In genomic region chr10:22712246-22712958, GRCh38 we compare ENCODE assay signal across 8 cellular contexts. TPM values are rescaled to one million over a fixed set of nuclear protein-coding genes. Genes with fewer than 3 reads are reported as not detected.
DNase-seq lines count a peak whose midpoint lies in the region; TF ChIP-seq lines count a peak whose summit lies in the region.

No MANE protein-coding gene starts in this region.

- no peak for TF ChIP-seq CTCF in GM13976 (IDR thresholded peaks at IDR 0.05; ENCODE audit: borderline replicate concordance, control extremely low read depth, extremely low read depth, insufficient read depth, missing control alignments)

- H3K4me3 ChIP-seq in SJCRH30 (peak overlapping the region; percentile 99), rectal smooth muscle tissue (ENCODE audit: low read length) (peak overlapping the region; percentile 98)

- no peaks in the 10 kb centered on the region for H3K9me3 ChIP-seq in SJCRH30 (replicated peaks)

- in situ Hi-C loops in GM13976 (cut with MboI; ENCODE audit: low sequenced_read_pairs, unreplicated experiment), result no loop called here

- H3K36me3 ChIP-seq in SJCRH30 (no peaks in the 10 kb centered on the region), rectal smooth muscle tissue (ENCODE audit: control insufficient read depth, insufficient read depth, low read length) (no peaks in the 10 kb centered on the region)

- no peak overlapping the region for H3K9ac ChIP-seq in rectal smooth muscle tissue (ENCODE audit: low read length)

- DNase-seq in GM04503 (ENCODE audit: low read depth) (peak; percentile 39), SJCRH30 (no peak), fibroblast of peridontal ligament (ENCODE audit: extremely low read depth) (peak; percentile 71), GM13976 (ENCODE audit: low spot score) (no peak), NOMO-1 treated with dmso at 0.1 percent for 144 hours (lab: John Stamatoyannopoulos, UW; ENCODE audit: unreplicated experiment) (no peak), NCI-H1694 (lab: John Stamatoyannopoulos, UW) (no peak), HK-2 (ENCODE audit: unreplicated experiment) (no peak)

- H3K4me1 ChIP-seq in SJCRH30 (peaks cover 6% of the 10 kb centered on the region), rectal smooth muscle tissue (ENCODE audit: control insufficient read depth, insufficient read depth, low read length) (peaks cover 6% of the 10 kb centered on the region)

- H3K27ac ChIP-seq in SJCRH30 (no peak overlapping the region; the same call in 1 of the 2 replicates), rectal smooth muscle tissue (ENCODE audit: low read depth, low read length) (no peak overlapping the region)

- H3K27me3 ChIP-seq in SJCRH30, result no peaks in the 10 kb centered on the region
- H3K27me3 ChIP-seq in rectal smooth muscle tissue (ENCODE audit: control insufficient read depth, insufficient read depth, low read length), result no peaks in the 10 kb centered on the region

RNA-seq across cellular contexts. Expression of gene PIP4K2A, which starts 2.0 kb away (rescaled TPM):
- total RNA-seq in SJCRH30 (2014; rRNA removed; shearing (Covaris generic)), result 23.2 and 27.9 TPM in 2 replicates

Comparison
In these comparisons a context has a peak if more than half of its experiments do, and no peak if none do; other contexts are left out.
1. DNase-seq: peak in GM04503 (single experiment) and fibroblast of peridontal ligament (single experiment); none in SJCRH30 (0 of 2), GM13976 (single experiment), NOMO-1 treated with dmso at 0.1 percent for 144 hours (single experiment), NCI-H1694 (single experiment) and HK-2 (single experiment).